In genomic region chr18:27602092-27602491, GRCh38 we compare ENCODE assay signal across 25 cellular contexts.
A peak's percentile ranks its signal among the peaks of the same experiment; 100 is the strongest.
DNase-seq lines count a peak whose midpoint lies in the region; ATAC-seq, FAIRE-seq and TF ChIP-seq lines count a peak whose summit lies in the region.
"Had no signal": no experiment of that assay in that cellular context is flagged by ENCODE, and none has a peak within 500 bp of the region (broad histone marks: within the 10 kb centered on the region; RNA-seq: fewer than 3 reads in every experiment).

No MANE protein-coding gene starts in this region.

- H3K79me2 ChIP-seq in HepG2 (ENCODE audit: insufficient read depth, low read length) (no peaks in the 10 kb centered on the region), OCI-LY3 (ENCODE audit: low read length) (no peaks in the 10 kb centered on the region), H1 (ENCODE audit: control insufficient read depth in 1 of 2, insufficient read depth in 2 of 2, low read length in 2 of 2) (no peaks in the 10 kb centered on the region)

- TF ChIP-seq EP300 in HepG2 (IDR thresholded peaks at IDR 0.05; ENCODE audit: low read depth in 2 of 2, low read length in 2 of 2) (no peak), HepG2 (CRISPR knock-in tag; IDR thresholded peaks at IDR 0.05; ENCODE audit: borderline replicate concordance) (no peak), H1 (IDR thresholded peaks at IDR 0.05; ENCODE audit: borderline replicate concordance in 1 of 2, low read depth in 2 of 2, low read length in 2 of 2) (no peak)

- H3K36me3 ChIP-seq in HepG2 (replicated peaks in 1 of 2; ENCODE audit: control insufficient read depth in 1 of 2, insufficient read depth in 2 of 2, low read length in 2 of 2) (no peaks in the 10 kb centered on the region), right lobe of liver (no peaks in the 10 kb centered on the region), OCI-LY3 (replicated peaks; ENCODE audit: low read depth, low read length) (peaks cover 12% of the 10 kb centered on the region), H1 (ENCODE audit: control insufficient read depth in 2 of 4, insufficient read depth in 4 of 4, low read length in 3 of 4) (no peaks in the 10 kb centered on the region)
- H3K36me3 ChIP-seq: BE2C; BLaER1 treated with 17β-estradiol and CSF1 and Interleukin-3, amounts not matched to agents 10 nM and 100 nM had no signal

- H3K4me1 ChIP-seq in HepG2 (ENCODE audit: insufficient read depth, low read length), result no peaks in the 10 kb centered on the region
- H3K4me1 ChIP-seq in right lobe of liver, result no peaks in the 10 kb centered on the region
- peaks cover 70% of the 10 kb centered on the region for H3K4me1 ChIP-seq in OCI-LY3 (ENCODE audit: low read length)
- H3K4me1 ChIP-seq in H1 (replicated peaks in 1 of 4; ENCODE audit: control insufficient read depth in 3 of 4, insufficient read depth in 4 of 4, low read length in 3 of 4), result peaks cover 0 to 6% (median 4%) of the 10 kb centered on the region in 4 experiments; a peak in 3 of 7 replicates
- H3K4me1 ChIP-seq: A549; BLaER1 treated with 17β-estradiol and CSF1 and Interleukin-3, amounts not matched to agents 10 nM and 100 nM had no signal

- 6% methylated on average over 2 of the region's 2 CpGs for WGBS in HepG2 (ENCODE audit: low lambda C conversion rate)
- WGBS in right lobe of liver (ENCODE audit: insufficient coverage, low coverage, low lambda C conversion rate, missing lambda C conversion rate), result 88% methylated on average over 2 of the region's 2 CpGs
- 94% methylated on average over 2 of the region's 2 CpGs; no CpG with 5 or more reads in 1 of the 2 experiments for WGBS in H1 (ENCODE audit: extremely low coverage in 1 of 2, insufficient coverage in 1 of 2, insufficient read length in 1 of 2, insufficient replicate concordance in 2 of 2, low coverage in 1 of 2, low lambda C conversion rate in 2 of 2, missing lambda C conversion rate in 1 of 2), 2 experiments

- H3K9ac ChIP-seq in HepG2 (ENCODE audit: insufficient read depth, low read depth, low read length), result no peak overlapping the region
- H3K9ac ChIP-seq in OCI-LY3 (ENCODE audit: low read length), result no peak overlapping the region
- H3K9ac ChIP-seq in H1 (replicated peaks in 1 of 4; ENCODE audit: extremely low read depth in 1 of 4, low read depth in 3 of 4, low read length in 3 of 4), result no peak overlapping the region
- H3K9ac ChIP-seq: BLaER1 treated with 17β-estradiol and CSF1 and Interleukin-3, amounts not matched to agents 10 nM and 100 nM; GM23248 had no signal

- H4K5ac ChIP-seq in H1 (ENCODE audit: insufficient read length, low read depth, low read length), result no peak overlapping the region

- intact Hi-C loops in HepG2 (cut with micrococcal nuclease; ENCODE audit: unreplicated experiment) (loop anchor here (5.0 kb wide), 1 partner anchor 790 kb away; no protein-coding TSS in a partner anchor), right lobe of liver (cut with DNase I) (loop anchor here (10.0 kb wide), 1 partner anchor 143 kb away; no protein-coding TSS in a partner anchor)

- POLR2A ChIA-PET in HepG2 (lab: Yijun Ruan, JAX) (no interaction called here), H1 (lab: Charles Lee; ENCODE audit: partially characterized antibody) (no interaction called here), RWPE1 (lab: Yijun Ruan, JAX; ENCODE audit: low non-redundant PET) (no interaction called here)

- TF ChIP-seq POLR2A in HepG2 (IDR thresholded peaks at IDR 0.05; ENCODE audit: insufficient read depth in 1 of 2, low read depth in 2 of 2, low read length in 2 of 2) (no peak), right lobe of liver (IDR thresholded peaks at IDR 0.05) (no peak), H1 (IDR thresholded peaks at IDR 0.05; ENCODE audit: control extremely low read depth in 1 of 2, low read depth in 2 of 2, low read length in 2 of 2) (no peak)

- ATAC-seq in HepG2 (no peak), right lobe of liver (no peak)
- ATAC-seq: A549, GM12878, HCT116 had no signal

- H2BK5ac ChIP-seq in H1 (ENCODE audit: low read depth, low read length), result no peak overlapping the region

- no peak overlapping the region for H3K4ac ChIP-seq in H1 (replicated peaks; ENCODE audit: insufficient read length, low read depth, low read length)

- no peak overlapping the region for H2BK12ac ChIP-seq in H1 (ENCODE audit: low read depth, low read length)

- no TSS peak for BruUV-seq in HepG2 (replicated peaks; lab: Mats Ljungman, UMichigan)

- H4K8ac ChIP-seq in H1 (ENCODE audit: extremely low read depth, insufficient read depth, low read length), result no peak overlapping the region

- H3K9me3 ChIP-seq in HepG2 (ENCODE audit: low read length) (no peaks in the 10 kb centered on the region), right lobe of liver (no peaks in the 10 kb centered on the region), OCI-LY3 (ENCODE audit: insufficient read depth, low read length) (peaks cover 8% of the 10 kb centered on the region; the same call in 1 of the 2 replicates), H1 (ENCODE audit: insufficient read depth in 2 of 2, low read depth in 1 of 2, low read length in 1 of 2) (0 out of 4 replicates have a peak, but pooled peaks cover 0 to 5% of the 10 kb centered on the region in 2 experiments)
- H3K9me3 ChIP-seq: A549; BE2C; BLaER1 treated with 17β-estradiol and CSF1 and Interleukin-3, amounts not matched to agents 10 nM and 100 nM had no signal

- TF ChIP-seq CTCF in HepG2 (CRISPR knock-in tag; IDR thresholded peaks at IDR 0.05) (no peak), right lobe of liver (IDR thresholded peaks at IDR 0.05) (no peak), OCI-LY3 (IDR thresholded peaks at IDR 0.05; ENCODE audit: low read depth, low read length) (no peak), H1 (IDR thresholded peaks at IDR 0.05; ENCODE audit: control extremely low read depth in 1 of 3, insufficient read depth in 1 of 3, low read depth in 1 of 3, low read length in 3 of 3) (no peak), RWPE1 (conservative IDR thresholded peaks at IDR 0.05; ENCODE audit: low read depth) (no peak)

- H4K20me1 ChIP-seq in HepG2 (ENCODE audit: insufficient read depth, low read length), result no peaks in the 10 kb centered on the region
- no peaks in the 10 kb centered on the region for H4K20me1 ChIP-seq in OCI-LY3 (ENCODE audit: insufficient read depth, low read length)
- H4K20me1 ChIP-seq in H1 (replicated peaks in 1 of 2; ENCODE audit: control insufficient read depth in 1 of 2, insufficient read depth in 2 of 2, low read length in 2 of 2), result no peaks in the 10 kb centered on the region
- H4K20me1 ChIP-seq: BLaER1 treated with 17β-estradiol and CSF1 and Interleukin-3, amounts not matched to agents 10 nM and 100 nM had no signal

- H3K56ac ChIP-seq in H1 (replicated peaks; ENCODE audit: insufficient read length, low read depth, low read length), result no peak overlapping the region

- H3K4me3 ChIP-seq in HepG2 (replicated peaks in 1 of 3; ENCODE audit: insufficient read depth in 1 of 3, low read depth in 2 of 3, low read length in 3 of 3), result no peak overlapping the region
- H3K4me3 ChIP-seq in right lobe of liver, result no peak overlapping the region
- no peak overlapping the region for H3K4me3 ChIP-seq in OCI-LY3 (ENCODE audit: low read length)
- no peak overlapping the region for H3K4me3 ChIP-seq in H1 (ENCODE audit: extremely low read depth in 1 of 4, insufficient read depth in 2 of 4, low read depth in 3 of 4, low read length in 4 of 4)
- H3K4me3 ChIP-seq: A549; BLaER1 treated with 17β-estradiol and CSF1 and Interleukin-3, amounts not matched to agents 10 nM and 100 nM; GM12878; GM23248 had no signal

- H2AFZ ChIP-seq in HepG2 (ENCODE audit: low read length), result no peak overlapping the region
- H2AFZ ChIP-seq in OCI-LY3 (ENCODE audit: low read depth, low read length), result no peak overlapping the region
- H2AFZ ChIP-seq in H1 (ENCODE audit: low read length), result no peak overlapping the region
- H2AFZ ChIP-seq: GM23248 had no signal

- H4K91ac ChIP-seq in H1 (replicated peaks; ENCODE audit: insufficient read length, low read length), result no peak overlapping the region

- no peaks in the 10 kb centered on the region for H3K79me1 ChIP-seq in H1 (ENCODE audit: low read depth, low read length)

- no peak overlapping the region for H3K4me2 ChIP-seq in HepG2 (ENCODE audit: low read depth, low read length)
- H3K4me2 ChIP-seq in OCI-LY3 (ENCODE audit: low read length), result no peak overlapping the region
- no peak overlapping the region for H3K4me2 ChIP-seq in H1 (ENCODE audit: insufficient read depth in 1 of 2, low read depth in 2 of 2, low read length in 2 of 2)
- H3K4me2 ChIP-seq: A549; BLaER1 treated with 17β-estradiol and CSF1 and Interleukin-3, amounts not matched to agents 10 nM and 100 nM had no signal

- FAIRE-seq in HepG2 (lab: Jason Lieb, UNC) (no peak), H1 (lab: Jason Lieb, UNC) (no peak)
- FAIRE-seq: A549, D721Med, GM12878, GM19239 had no signal

- H3K27ac ChIP-seq in HepG2 (ENCODE audit: extremely low read length, insufficient read depth, low read length) (no peak overlapping the region), right lobe of liver (no peak overlapping the region), OCI-LY3 (ENCODE audit: low read length) (peak overlapping the region; percentile 34; the same call in 1 of the 2 replicates), H1 (ENCODE audit: low read depth, low read length) (no peak overlapping the region), RWPE1 (no peak overlapping the region)
- H3K27ac ChIP-seq: A549; BLaER1 treated with 17β-estradiol and CSF1 and Interleukin-3, amounts not matched to agents 10 nM and 100 nM; GM23248 had no signal

- H2BK20ac ChIP-seq in H1 (ENCODE audit: low read length), result no peak overlapping the region; the same call in 1 of the 2 replicates

- H3K27me3 ChIP-seq in HepG2 (ENCODE audit: control insufficient read depth in 1 of 2, insufficient read depth in 2 of 2, low read length in 2 of 2), result no peaks in the 10 kb centered on the region
- H3K27me3 ChIP-seq in right lobe of liver, result no peaks in the 10 kb centered on the region
- H3K27me3 ChIP-seq in OCI-LY3 (ENCODE audit: low read depth, low read length), result no peaks in the 10 kb centered on the region
- H3K27me3 ChIP-seq in H1 (replicated peaks in 1 of 4; ENCODE audit: control insufficient read depth in 3 of 4, extremely low read depth in 1 of 4, insufficient read depth in 3 of 4, low read length in 3 of 4), result no peaks in the 10 kb centered on the region
- H3K27me3 ChIP-seq: BE2C; BLaER1 treated with 17β-estradiol and CSF1 and Interleukin-3, amounts not matched to agents 10 nM and 100 nM had no signal

- no peak overlapping the region for H3K14ac ChIP-seq in H1 (ENCODE audit: insufficient read length)

- no peaks in the 10 kb centered on the region for H3K23me2 ChIP-seq in H1 (ENCODE audit: low read depth, low read length)

- TF ChIP-seq RAD21 in HepG2 (CRISPR knock-in tag; IDR thresholded peaks at IDR 0.05), result no peak
- no peak for TF ChIP-seq RAD21 in H1 (IDR thresholded peaks at IDR 0.05 in 1 of 2, conservative IDR thresholded peaks at IDR 0.05 in 1 of 2; ENCODE audit: low read depth in 2 of 2, low read length in 2 of 2)

- CTCF ChIA-PET in HepG2 (lab: Yijun Ruan, JAX; ENCODE audit: low intra/inter-chr PET ratio, low total read pairs), result no interaction called here
- CTCF ChIA-PET in H1 (lab: Charles Lee; ENCODE audit: partially characterized antibody), result interaction anchor here (1.0 to 9.5 kb wide), 3 partner anchors 13 to 341 kb away, joined by 3 to 194 read pairs (median 34); no protein-coding TSS in a partner anchor
- CTCF ChIA-PET in RWPE1 (lab: Yijun Ruan, JAX), result no interaction called here

- no peak overlapping the region for H2BK120ac ChIP-seq in H1 (replicated peaks; ENCODE audit: low read depth, low read length)

- no peak overlapping the region for H3K18ac ChIP-seq in H1 (ENCODE audit: extremely low read depth, low read length)

- in situ Hi-C loops in HepG2 (cut with HindIII; ENCODE audit: extremely low pct_ligation_motif_present, low pct_unique_long_range_greater_than_20kb), result loop anchor here (10.0 to 25.0 kb wide), 2 partner anchors 585 to 787 kb away; partner anchors contain the start of gene CDH2

- no peak for DNase-seq in HepG2 (ENCODE audit: low spot score)
- no peak for DNase-seq in right lobe of liver
- DNase-seq in H1 (ENCODE audit: low read depth in 1 of 2, low spot score in 2 of 2), result no peak
- DNase-seq in RWPE1 (ENCODE audit: low spot score), result no peak
- no peak for DNase-seq in glomerular visceral epithelial cell (ENCODE audit: extremely low spot score)
- no peak for DNase-seq in activated gamma-delta T cell (lab: John Stamatoyannopoulos, UW)
- DNase-seq: 8988T; ACHN; AML-193; BE2C; CD4-positive, alpha-beta T cell; CD8-positive, alpha-beta memory T cell; DMS 273 treated with DMSO at 0.1 percent for 48 hours; DMS79; EL; GDM1; GM23248; H9 had no signal

- H2BK15ac ChIP-seq in H1 (ENCODE audit: low read length), result no peak overlapping the region

- no peak overlapping the region for H3K23ac ChIP-seq in H1 (ENCODE audit: insufficient read length)

- H2AK5ac ChIP-seq in H1 (ENCODE audit: low read depth, low read length), result no peak overlapping the region

Comparison
In these comparisons a context has a peak if more than half of its experiments do, and no peak if none do; other contexts are left out.
1. Of the 41 proteins assayed by ChIP-seq in both HepG2 and H1: peak only in HepG2: none; only in H1: none; in both: CEBPB; in neither: 40.